8 cellular contexts compared by ENCODE assay signal in the genomic region with DNA sequence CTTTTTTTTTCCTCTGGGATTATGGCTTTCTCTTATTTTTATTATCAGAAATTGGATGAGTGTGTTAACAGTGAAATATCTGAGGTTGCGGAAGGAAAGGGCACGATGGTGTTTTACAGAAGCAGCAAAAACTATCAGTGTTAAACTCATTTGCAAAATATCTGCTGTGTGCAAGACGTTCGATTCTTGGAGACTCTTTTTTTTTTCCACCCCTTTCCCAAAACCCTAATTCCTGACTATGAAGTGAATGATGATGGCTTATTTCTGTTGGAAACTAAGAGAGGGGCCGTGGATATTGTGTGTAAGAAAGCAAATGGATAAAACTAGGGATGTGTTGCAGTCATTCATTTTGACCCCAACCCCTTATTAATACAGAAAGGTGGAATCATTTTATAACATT. TPM values are rescaled to one million over a fixed set of nuclear protein-coding genes. Genes with fewer than 3 reads are reported as not detected.
DNase-seq lines count a peak whose midpoint lies in the region; ATAC-seq lines count a peak whose summit lies in the region.

No MANE protein-coding gene starts in this region.

- no peaks in the 10 kb centered on the region for H3K9me3 Mint-ChIP-seq in activated T-helper 17 cell treated with anti-CD3 and anti-CD28 coated beads, Interleukin-2, amount 50 U/mL, for 72 hours
- H3K9me3 Mint-ChIP-seq in stimulated activated memory B cell treated with anti-CD40 and anti-IgM and Interleukin-4, amounts not matched to agents 10 μg/mL and 1 μg/mL and 100 μg/mL, for 72 hours, result no peaks in the 10 kb centered on the region

- no peaks in the 10 kb centered on the region for H3K27me3 Mint-ChIP-seq in activated T-helper 17 cell treated with anti-CD3 and anti-CD28 coated beads, Interleukin-2, amount 50 U/mL, for 72 hours
- H3K27me3 Mint-ChIP-seq in stimulated activated memory B cell treated with anti-CD40 and anti-IgM and Interleukin-4, amounts not matched to agents 10 μg/mL and 1 μg/mL and 100 μg/mL, for 72 hours, result peaks cover 43% of the 10 kb centered on the region

- ATAC-seq in activated T-helper 17 cell treated with anti-CD3 and anti-CD28 coated beads, Interleukin-2, amount 50 U/mL, for 72 hours (replicated peaks), result no peak
- no peak for ATAC-seq in stimulated activated memory B cell treated with anti-CD40 and anti-IgM and Interleukin-4, amounts not matched to agents 10 μg/mL and 1 μg/mL and 100 μg/mL, for 72 hours
- ATAC-seq in HG02885 (IDR thresholded peaks at IDR 0.05; ENCODE audit: poor library complexity, unreplicated experiment), result no peak

- DNase-seq in NCI-H1105 treated with DMSO at 0.1 percent for 48 hours (lab: John Stamatoyannopoulos, UW) (peak; percentile 44), NCI-H1105 (lab: John Stamatoyannopoulos, UW) (no peak), inferior parietal cortex (ENCODE audit: extremely low spot score) (peak; percentile 58), DMS79 treated with DMSO at 0.1 percent for 48 hours (lab: John Stamatoyannopoulos, UW) (no peak), LoVo (ENCODE audit: low spot score) (no peak)

- H3K4me3 Mint-ChIP-seq in activated T-helper 17 cell treated with anti-CD3 and anti-CD28 coated beads, Interleukin-2, amount 50 U/mL, for 72 hours, result peak overlapping the region; percentile 55
- H3K4me3 Mint-ChIP-seq in stimulated activated memory B cell treated with anti-CD40 and anti-IgM and Interleukin-4, amounts not matched to agents 10 μg/mL and 1 μg/mL and 100 μg/mL, for 72 hours, result peak overlapping the region; percentile 60

- no peaks in the 10 kb centered on the region for H3K4me1 Mint-ChIP-seq in activated T-helper 17 cell treated with anti-CD3 and anti-CD28 coated beads, Interleukin-2, amount 50 U/mL, for 72 hours
- no peaks in the 10 kb centered on the region for H3K4me1 Mint-ChIP-seq in stimulated activated memory B cell treated with anti-CD40 and anti-IgM and Interleukin-4, amounts not matched to agents 10 μg/mL and 1 μg/mL and 100 μg/mL, for 72 hours

- no peaks in the 10 kb centered on the region for H3K36me3 Mint-ChIP-seq in activated T-helper 17 cell treated with anti-CD3 and anti-CD28 coated beads, Interleukin-2, amount 50 U/mL, for 72 hours (ENCODE audit: low read depth)
- H3K36me3 Mint-ChIP-seq in stimulated activated memory B cell treated with anti-CD40 and anti-IgM and Interleukin-4, amounts not matched to agents 10 μg/mL and 1 μg/mL and 100 μg/mL, for 72 hours, result no peaks in the 10 kb centered on the region

- H3K27ac Mint-ChIP-seq in activated T-helper 17 cell treated with anti-CD3 and anti-CD28 coated beads, Interleukin-2, amount 50 U/mL, for 72 hours, result no peak overlapping the region
- no peak overlapping the region for H3K27ac Mint-ChIP-seq in stimulated activated memory B cell treated with anti-CD40 and anti-IgM and Interleukin-4, amounts not matched to agents 10 μg/mL and 1 μg/mL and 100 μg/mL, for 72 hours

RNA-seq across cellular contexts. Expression of a gene that starts 0.7 kb away (rescaled TPM):
- not detected for total RNA-seq in activated T-helper 17 cell treated with anti-CD3 and anti-CD28 coated beads, Interleukin-2, amount 50 U/mL, for 72 hours

Comparison
In these comparisons a context has a peak if more than half of its experiments do, and no peak if none do; other contexts are left out.
1. DNase-seq: peak in NCI-H1105 treated with DMSO at 0.1 percent for 48 hours (single experiment) and inferior parietal cortex (single experiment); none in NCI-H1105 (single experiment), DMS79 treated with DMSO at 0.1 percent for 48 hours (single experiment) and LoVo (single experiment).